9 cellular contexts compared by ENCODE assay signal in genomic region chr5:172133359-172134029, GRCh38. TPM values are rescaled to one million over a fixed set of nuclear protein-coding genes. Genes with fewer than 3 reads are reported as not detected.
DNase-seq lines count a peak whose midpoint lies in the region; ATAC-seq, FAIRE-seq and TF ChIP-seq lines count a peak whose summit lies in the region.
"Had no signal": no experiment of that assay in that cellular context is flagged by ENCODE, and none has a peak within 500 bp of the region (broad histone marks: within the 10 kb centered on the region; RNA-seq: fewer than 3 reads in every experiment).

No MANE protein-coding gene starts in this region.

- ATAC-seq in HG02610 (IDR thresholded peaks at IDR 0.05; ENCODE audit: unreplicated experiment) (peak; percentile 80), GM21515 (IDR thresholded peaks at IDR 0.05; ENCODE audit: unreplicated experiment) (no peak)
- ATAC-seq: K562 had no signal

- intact Hi-C loops in spleen (cut with DNase I; ENCODE audit: low total_unique reads), result no loop called here

- TF ChIP-seq CTCF in spleen (IDR thresholded peaks at IDR 0.05 in 8 of 11, conservative IDR thresholded peaks at IDR 0.05 in 3 of 11) (no peak), neural progenitor cell (IDR thresholded peaks at IDR 0.05) (no peak)

- H3K36me3 ChIP-seq in spleen, result peaks cover 0 to 41% (median 5%) of the 10 kb centered on the region in 6 donors
- no peaks in the 10 kb centered on the region for H3K36me3 ChIP-seq in neural progenitor cell

- H3K4me3 Mint-ChIP-seq in activated CD4-positive, alpha-beta T cell treated with anti-CD3 and anti-CD28 coated beads, Interleukin-2, amount 10 ng/mL, durations not matched to agents 7 days and 5 days, result no peak overlapping the region
- H3K4me3 Mint-ChIP-seq in neural progenitor cell, result no peak overlapping the region

- H2AFZ ChIP-seq in neural progenitor cell (replicated peaks), result no peak overlapping the region

- H3K9me3 Mint-ChIP-seq in activated CD4-positive, alpha-beta T cell treated with anti-CD3 and anti-CD28 coated beads, Interleukin-2, amount 10 ng/mL, durations not matched to agents 7 days and 5 days, result peaks cover 3% of the 10 kb centered on the region
- peaks cover 21% of the 10 kb centered on the region for H3K9me3 Mint-ChIP-seq in neural progenitor cell

- POLR2A ChIA-PET in activated CD4-positive, alpha-beta T cell treated with anti-CD3 and anti-CD28 coated beads, Interleukin-2, amount 10 ng/mL, durations not matched to agents 7 days and 5 days (lab: Charles Lee), result no interaction called here

- H3K27me3 ChIP-seq in spleen (replicated peaks in 1 of 7) (no peaks in the 10 kb centered on the region), neural progenitor cell (no peaks in the 10 kb centered on the region)

- H4K20me1 ChIP-seq in neural progenitor cell (ENCODE audit: low read depth), result no peaks in the 10 kb centered on the region

- no peak for FAIRE-seq in urothelium cell line (lab: Jason Lieb, UNC)
- FAIRE-seq: K562 had no signal

- CTCF ChIA-PET in activated CD4-positive, alpha-beta T cell treated with anti-CD3 and anti-CD28 coated beads, Interleukin-2, amount 10 ng/mL, durations not matched to agents 7 days and 5 days (lab: Charles Lee), result interaction anchor here (1.0 to 1.3 kb wide), 3 partner anchors 34 to 55 kb away, joined by 3 to 4 read pairs (median 4); partner anchors contain the start of gene STK10

- H3K9ac ChIP-seq in neural progenitor cell, result no peak overlapping the region

- peak overlapping the region in 7 of 8 donors; percentile 74 to 92 (median 84) for H3K27ac ChIP-seq in spleen
- H3K27ac ChIP-seq in neural progenitor cell, result no peak overlapping the region

- peaks cover 72% of the 10 kb centered on the region for H3K36me3 Mint-ChIP-seq in activated CD4-positive, alpha-beta T cell treated with anti-CD3 and anti-CD28 coated beads, Interleukin-2, amount 10 ng/mL, durations not matched to agents 7 days and 5 days (ENCODE audit: low read depth)
- no peaks in the 10 kb centered on the region for H3K36me3 Mint-ChIP-seq in neural progenitor cell

- H3K27ac Mint-ChIP-seq in activated CD4-positive, alpha-beta T cell treated with anti-CD3 and anti-CD28 coated beads, Interleukin-2, amount 10 ng/mL, durations not matched to agents 7 days and 5 days, result peak overlapping the region; percentile 84
- no peak overlapping the region for H3K27ac Mint-ChIP-seq in neural progenitor cell

- no peak for DNase-seq in activated CD4-positive, alpha-beta T cell treated with anti-CD3 and anti-CD28 coated beads, Interleukin-2, amount 10 ng/mL, durations not matched to agents 7 days and 5 days
- DNase-seq in fibroblast of peridontal ligament (ENCODE audit: extremely low read depth) (peak; percentile 91), spleen (peak; percentile 84), NCI-H446 treated with DMSO at 0.1 percent for 48 hours (lab: John Stamatoyannopoulos, UW) (no peak), urothelium cell line (ENCODE audit: low spot score) (no peak), neural progenitor cell (ENCODE audit: low spot score) (no peak)

- 28 to 52% (median 37%) methylated on average over 10 of the region's 10 CpGs for WGBS in spleen, 5 donors

- no peaks in the 10 kb centered on the region for H3K27me3 Mint-ChIP-seq in activated CD4-positive, alpha-beta T cell treated with anti-CD3 and anti-CD28 coated beads, Interleukin-2, amount 10 ng/mL, durations not matched to agents 7 days and 5 days
- no peaks in the 10 kb centered on the region for H3K27me3 Mint-ChIP-seq in neural progenitor cell (ENCODE audit: insufficient read depth, low read depth)

- H3K4me2 ChIP-seq in neural progenitor cell, result no peak overlapping the region

- H3K4me1 ChIP-seq in spleen, result peaks cover 4 to 92% (median 52%) of the 10 kb centered on the region in 6 donors
- no peaks in the 10 kb centered on the region for H3K4me1 ChIP-seq in neural progenitor cell

- peak overlapping the region in 1 of 8 donors; percentile 58 for H3K4me3 ChIP-seq in spleen
- H3K4me3 ChIP-seq in neural progenitor cell, result no peak overlapping the region
- H3K4me3 ChIP-seq: K562 had no signal

- H3K9me3 ChIP-seq in spleen, result peaks cover 0 to 5% (median 0%) of the 10 kb centered on the region in 8 donors
- no peaks in the 10 kb centered on the region for H3K9me3 ChIP-seq in neural progenitor cell (ENCODE audit: low read depth)

- H3F3A ChIP-seq in neural progenitor cell (ENCODE audit: low read depth), result no peaks in the 10 kb centered on the region

- H3K4me1 Mint-ChIP-seq in activated CD4-positive, alpha-beta T cell treated with anti-CD3 and anti-CD28 coated beads, Interleukin-2, amount 10 ng/mL, durations not matched to agents 7 days and 5 days, result peaks cover 56% of the 10 kb centered on the region
- H3K4me1 Mint-ChIP-seq in neural progenitor cell, result no peaks in the 10 kb centered on the region

- H3K79me2 ChIP-seq in neural progenitor cell (ENCODE audit: low read depth), result no peaks in the 10 kb centered on the region

- no peak for TF ChIP-seq POLR2A in spleen (IDR thresholded peaks at IDR 0.05)

RNA-seq across cellular contexts. Expression of gene STK10, which starts 54.5 kb away (rescaled TPM):
- total RNA-seq in activated CD4-positive, alpha-beta T cell treated with anti-CD3 and anti-CD28 coated beads, Interleukin-2, amount 10 ng/mL, durations not matched to agents 7 days and 5 days, result 100 to 1,000 TPM; 299 to 312 TPM
- total RNA-seq in spleen (100 to 1,000 TPM; 112 to 290 (median 182) TPM), neural progenitor cell (ENCODE audit: low replicate concordance) (4.4 and 10.5 TPM in 2 replicates)
- 10 to 100 TPM; 34.0 to 60.0 (median 55.2) TPM for polyA plus RNA-seq in spleen

Comparison
In these comparisons a context has a peak if more than half of its experiments do, and no peak if none do; other contexts are left out.
1. DNase-seq: peak in fibroblast of peridontal ligament (single experiment) and spleen (single experiment); none in activated CD4-positive, alpha-beta T cell treated with anti-CD3 and anti-CD28 coated beads, Interleukin-2, amount 10 ng/mL, durations not matched to agents 7 days and 5 days (single experiment), NCI-H446 treated with DMSO at 0.1 percent for 48 hours (single experiment), urothelium cell line (single experiment) and neural progenitor cell (single experiment).